ENCODE assay signal across 1 cellular context in genomic region chr2:124476291-124476690, GRCh38.
TF ChIP-seq lines count a peak whose summit lies in the region.

No MANE protein-coding gene starts in this region.

TF ChIP-seq in H1, 55 proteins besides CTCF, POLR2A, EP300 and RAD21 (continued from another document):
- TF ChIP-seq, protein P1, sequence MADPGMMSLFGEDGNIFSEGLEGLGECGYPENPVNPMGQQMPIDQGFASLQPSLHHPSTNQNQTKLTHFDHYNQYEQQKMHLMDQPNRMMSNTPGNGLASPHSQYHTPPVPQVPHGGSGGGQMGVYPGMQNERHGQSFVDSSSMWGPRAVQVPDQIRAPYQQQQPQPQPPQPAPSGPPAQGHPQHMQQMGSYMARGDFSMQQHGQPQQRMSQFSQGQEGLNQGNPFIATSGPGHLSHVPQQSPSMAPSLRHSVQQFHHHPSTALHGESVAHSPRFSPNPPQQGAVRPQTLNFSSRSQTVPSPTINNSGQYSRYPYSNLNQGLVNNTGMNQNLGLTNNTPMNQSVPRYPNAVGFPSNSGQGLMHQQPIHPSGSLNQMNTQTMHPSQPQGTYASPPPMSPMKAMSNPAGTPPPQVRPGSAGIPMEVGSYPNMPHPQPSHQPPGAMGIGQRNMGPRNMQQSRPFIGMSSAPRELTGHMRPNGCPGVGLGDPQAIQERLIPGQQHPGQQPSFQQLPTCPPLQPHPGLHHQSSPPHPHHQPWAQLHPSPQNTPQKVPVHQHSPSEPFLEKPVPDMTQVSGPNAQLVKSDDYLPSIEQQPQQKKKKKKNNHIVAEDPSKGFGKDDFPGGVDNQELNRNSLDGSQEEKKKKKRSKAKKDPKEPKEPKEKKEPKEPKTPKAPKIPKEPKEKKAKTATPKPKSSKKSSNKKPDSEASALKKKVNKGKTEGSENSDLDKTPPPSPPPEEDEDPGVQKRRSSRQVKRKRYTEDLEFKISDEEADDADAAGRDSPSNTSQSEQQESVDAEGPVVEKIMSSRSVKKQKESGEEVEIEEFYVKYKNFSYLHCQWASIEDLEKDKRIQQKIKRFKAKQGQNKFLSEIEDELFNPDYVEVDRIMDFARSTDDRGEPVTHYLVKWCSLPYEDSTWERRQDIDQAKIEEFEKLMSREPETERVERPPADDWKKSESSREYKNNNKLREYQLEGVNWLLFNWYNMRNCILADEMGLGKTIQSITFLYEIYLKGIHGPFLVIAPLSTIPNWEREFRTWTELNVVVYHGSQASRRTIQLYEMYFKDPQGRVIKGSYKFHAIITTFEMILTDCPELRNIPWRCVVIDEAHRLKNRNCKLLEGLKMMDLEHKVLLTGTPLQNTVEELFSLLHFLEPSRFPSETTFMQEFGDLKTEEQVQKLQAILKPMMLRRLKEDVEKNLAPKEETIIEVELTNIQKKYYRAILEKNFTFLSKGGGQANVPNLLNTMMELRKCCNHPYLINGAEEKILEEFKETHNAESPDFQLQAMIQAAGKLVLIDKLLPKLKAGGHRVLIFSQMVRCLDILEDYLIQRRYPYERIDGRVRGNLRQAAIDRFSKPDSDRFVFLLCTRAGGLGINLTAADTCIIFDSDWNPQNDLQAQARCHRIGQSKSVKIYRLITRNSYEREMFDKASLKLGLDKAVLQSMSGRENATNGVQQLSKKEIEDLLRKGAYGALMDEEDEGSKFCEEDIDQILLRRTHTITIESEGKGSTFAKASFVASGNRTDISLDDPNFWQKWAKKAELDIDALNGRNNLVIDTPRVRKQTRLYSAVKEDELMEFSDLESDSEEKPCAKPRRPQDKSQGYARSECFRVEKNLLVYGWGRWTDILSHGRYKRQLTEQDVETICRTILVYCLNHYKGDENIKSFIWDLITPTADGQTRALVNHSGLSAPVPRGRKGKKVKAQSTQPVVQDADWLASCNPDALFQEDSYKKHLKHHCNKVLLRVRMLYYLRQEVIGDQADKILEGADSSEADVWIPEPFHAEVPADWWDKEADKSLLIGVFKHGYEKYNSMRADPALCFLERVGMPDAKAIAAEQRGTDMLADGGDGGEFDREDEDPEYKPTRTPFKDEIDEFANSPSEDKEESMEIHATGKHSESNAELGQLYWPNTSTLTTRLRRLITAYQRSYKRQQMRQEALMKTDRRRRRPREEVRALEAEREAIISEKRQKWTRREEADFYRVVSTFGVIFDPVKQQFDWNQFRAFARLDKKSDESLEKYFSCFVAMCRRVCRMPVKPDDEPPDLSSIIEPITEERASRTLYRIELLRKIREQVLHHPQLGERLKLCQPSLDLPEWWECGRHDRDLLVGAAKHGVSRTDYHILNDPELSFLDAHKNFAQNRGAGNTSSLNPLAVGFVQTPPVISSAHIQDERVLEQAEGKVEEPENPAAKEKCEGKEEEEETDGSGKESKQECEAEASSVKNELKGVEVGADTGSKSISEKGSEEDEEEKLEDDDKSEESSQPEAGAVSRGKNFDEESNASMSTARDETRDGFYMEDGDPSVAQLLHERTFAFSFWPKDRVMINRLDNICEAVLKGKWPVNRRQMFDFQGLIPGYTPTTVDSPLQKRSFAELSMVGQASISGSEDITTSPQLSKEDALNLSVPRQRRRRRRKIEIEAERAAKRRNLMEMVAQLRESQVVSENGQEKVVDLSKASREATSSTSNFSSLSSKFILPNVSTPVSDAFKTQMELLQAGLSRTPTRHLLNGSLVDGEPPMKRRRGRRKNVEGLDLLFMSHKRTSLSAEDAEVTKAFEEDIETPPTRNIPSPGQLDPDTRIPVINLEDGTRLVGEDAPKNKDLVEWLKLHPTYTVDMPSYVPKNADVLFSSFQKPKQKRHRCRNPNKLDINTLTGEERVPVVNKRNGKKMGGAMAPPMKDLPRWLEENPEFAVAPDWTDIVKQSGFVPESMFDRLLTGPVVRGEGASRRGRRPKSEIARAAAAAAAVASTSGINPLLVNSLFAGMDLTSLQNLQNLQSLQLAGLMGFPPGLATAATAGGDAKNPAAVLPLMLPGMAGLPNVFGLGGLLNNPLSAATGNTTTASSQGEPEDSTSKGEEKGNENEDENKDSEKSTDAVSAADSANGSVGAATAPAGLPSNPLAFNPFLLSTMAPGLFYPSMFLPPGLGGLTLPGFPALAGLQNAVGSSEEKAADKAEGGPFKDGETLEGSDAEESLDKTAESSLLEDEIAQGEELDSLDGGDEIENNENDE (IDR thresholded peaks at IDR 0.05; ENCODE audit: insufficient replicate concordance, low read length) = no peak
- TF ChIP-seq SP2 (IDR thresholded peaks at IDR 0.05; ENCODE audit: low read length) (no peak), POLR2AphosphoS5 (IDR thresholded peaks at IDR 0.05; ENCODE audit: low read depth, low read length) (no peak), CHD1 (IDR thresholded peaks at IDR 0.05; ENCODE audit: low read depth, low read length) (no peak), CTBP2 (IDR thresholded peaks at IDR 0.05; ENCODE audit: borderline replicate concordance, insufficient read depth, insufficient read length, low read length) (no peak), RFX5 (IDR thresholded peaks at IDR 0.05; ENCODE audit: borderline replicate concordance, low read depth, low read length) (no peak), JUN (IDR thresholded peaks at IDR 0.05; ENCODE audit: low read depth, low read length) (no peak), CREB1 (IDR thresholded peaks at IDR 0.05) (no peak)
- TF ChIP-seq, protein P2, sequence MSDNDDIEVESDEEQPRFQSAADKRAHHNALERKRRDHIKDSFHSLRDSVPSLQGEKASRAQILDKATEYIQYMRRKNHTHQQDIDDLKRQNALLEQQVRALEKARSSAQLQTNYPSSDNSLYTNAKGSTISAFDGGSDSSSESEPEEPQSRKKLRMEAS (IDR thresholded peaks at IDR 0.05) = no peak
